Comparison of ENCODE assay signal across 8 cellular contexts in genomic region chr9:92669890-92670708, GRCh38. TPM values are rescaled to one million over a fixed set of nuclear protein-coding genes. Genes with fewer than 3 reads are reported as not detected.
DNase-seq lines count a peak whose midpoint lies in the region; ATAC-seq, FAIRE-seq and TF ChIP-seq lines count a peak whose summit lies in the region.

Gene IPPK (minus strand): TSS chr9:92670131. CDS start chr9:92669988, 143 bp downstream.

- 0 to 1% methylated on average over 59 to 75 of the region's 75 CpGs for WGBS in pancreas, 2 donors

- H3K27ac ChIP-seq in pancreas (peak within 1 kb of the TSS; percentile 40 to 80 (median 54)), tibial artery (peak within 1 kb of the TSS; percentile 86 to 90)

- peak; percentile 98 for DNase-seq in GM12892 (ENCODE audit: insufficient read length)
- peak; percentile 95 for DNase-seq in NCI-H1436 (lab: John Stamatoyannopoulos, UW)
- DNase-seq in SW480 (ENCODE audit: low spot score) = peak; percentile 99
- peak; percentile 99 for DNase-seq in adipocyte (ENCODE audit: low read depth)
- peak; percentile 100 for DNase-seq in Right ventricle myocardium superior
- DNase-seq in pancreas = peak; percentile 96 to 99 (median 96)
- DNase-seq in tibial artery = peak; percentile 98 to 99

- ATAC-seq in HG02840 (IDR thresholded peaks at IDR 0.05; ENCODE audit: low FRiP score, unreplicated experiment) (peak; percentile 91), Right ventricle myocardium superior (ENCODE audit: poor library complexity) (peak; percentile 97), pancreas (peak; percentile 97 to 99 (median 98))

- no peak for TF ChIP-seq CTCF in pancreas (IDR thresholded peaks at IDR 0.05)
- peak in 1 of 2 experiments; percentile 19 for TF ChIP-seq CTCF in tibial artery (IDR thresholded peaks at IDR 0.05)

- H3K4me3 ChIP-seq in adipocyte (ENCODE audit: low read length) = peak within 1 kb of the TSS; percentile 95
- peak within 1 kb of the TSS; percentile 66 to 99 (median 72) for H3K4me3 ChIP-seq in pancreas
- H3K4me3 ChIP-seq in tibial artery = peak within 1 kb of the TSS; percentile 91

- H3K4me1 ChIP-seq in adipocyte (ENCODE audit: control insufficient read depth, insufficient read depth, low read length) = peaks cover 25% of the 10 kb centered on the region
- peaks cover 0 to 18% (median 12%) of the 10 kb centered on the region in 3 donors for H3K4me1 ChIP-seq in pancreas
- H3K4me1 ChIP-seq in tibial artery = peaks cover 0 to 46% (median 19%) of the 10 kb centered on the region in 4 donors

- peaks cover 7% of the 10 kb centered on the region for H3K36me3 ChIP-seq in adipocyte (ENCODE audit: control insufficient read depth, insufficient read depth, low read length, severe bottlenecking)
- H3K36me3 ChIP-seq in pancreas = no peaks in the 10 kb centered on the region
- H3K36me3 ChIP-seq in tibial artery = peaks cover 0 to 15% (median 5%) of the 10 kb centered on the region in 3 donors

- H3K9me3 ChIP-seq in adipocyte (ENCODE audit: control insufficient read depth, low read length) (no peaks in the 10 kb centered on the region), pancreas (no peaks in the 10 kb centered on the region), tibial artery (no peaks in the 10 kb centered on the region)

- TF ChIP-seq POLR2A in GM12892 (IDR thresholded peaks at IDR 0.05; ENCODE audit: low read depth, low read length) = peak; percentile 94

- H3K27me3 ChIP-seq in adipocyte (replicated peaks; ENCODE audit: control insufficient read depth, insufficient read depth, low read length) (no peaks in the 10 kb centered on the region), pancreas (no peaks in the 10 kb centered on the region), tibial artery (no peaks in the 10 kb centered on the region)

- peak; percentile 86 for FAIRE-seq in GM12892 (lab: Jason Lieb, UNC)
- FAIRE-seq in pancreas (lab: Jason Lieb, UNC) = no peak

- intact Hi-C loops in Right ventricle myocardium superior (cut with DNase I) = no loop called here
- intact Hi-C loops in pancreas (cut with DNase I) = no loop called here
- intact Hi-C loops in tibial artery (cut with DNase I; ENCODE audit: low total_unique reads) = loop anchor here (2.0 to 5.0 kb wide), 2 partner anchors 95 to 207 kb away; partner anchors contain the start of genes BICD2 and ZNF484

- H3K9ac ChIP-seq in adipocyte (ENCODE audit: low read length) = peak within 1 kb of the TSS; percentile 97

RNA-seq across cellular contexts. Expression of gene IPPK, which starts in this region (rescaled TPM):
- 7.4 TPM for polyA plus RNA-seq in GM12892 (2012; ENCODE audit: missing spikeins)
- 7.9 TPM for total RNA-seq in Right ventricle myocardium superior
- total RNA-seq in pancreas = 1 to 10 TPM; 1.9 to 3.9 (median 2.6) TPM
- polyA plus RNA-seq in pancreas = 1 to 10 TPM; 3.7 to 6.5 TPM

Comparison
In these comparisons a context has a peak if more than half of its experiments do, and no peak if none do; other contexts are left out.
1. Peak in every context shown above with its lines: DNase-seq, ATAC-seq, H3K4me3 ChIP-seq and H3K27ac ChIP-seq.